16 cellular contexts compared by ENCODE assay signal in the genomic region with DNA sequence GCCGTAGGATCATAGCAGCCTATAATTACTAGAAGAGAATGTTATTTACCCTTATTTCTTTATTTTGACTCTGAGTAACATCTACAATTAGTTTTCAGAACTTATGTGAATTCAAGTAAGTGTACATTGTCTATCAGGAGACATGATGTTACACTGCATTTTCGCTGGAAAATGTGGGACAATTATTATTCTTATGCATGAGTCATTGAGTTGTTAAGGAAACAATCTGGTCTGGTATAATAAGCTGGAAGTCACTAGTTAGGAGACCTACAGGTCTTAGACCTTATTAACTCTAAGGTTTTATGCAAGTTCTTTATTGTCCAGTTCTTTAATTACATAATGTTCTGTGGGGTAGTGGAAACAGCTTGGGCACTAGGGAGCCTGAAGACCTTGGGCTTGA. TPM values are rescaled to one million over a fixed set of nuclear protein-coding genes. Genes with fewer than 3 reads are reported as not detected.
DNase-seq lines count a peak whose midpoint lies in the region; TF ChIP-seq lines count a peak whose summit lies in the region.
"Had no signal": no experiment of that assay in that cellular context is flagged by ENCODE, and none has a peak within 500 bp of the region (broad histone marks: within the 10 kb centered on the region; RNA-seq: fewer than 3 reads in every experiment).

No MANE protein-coding gene starts in this region.

- in situ Hi-C loops in Caki2 (cut with HindIII; ENCODE audit: low pct_unique_long_range_greater_than_20kb, low sequenced_read_pairs) = no loop called here

- H3K27me3 ChIP-seq in osteoblast (ENCODE audit: insufficient read depth, low read length) (no peaks in the 10 kb centered on the region), BE2C (no peaks in the 10 kb centered on the region), uterus (no peaks in the 10 kb centered on the region)

- peak overlapping the region; percentile 70 for H3K27ac ChIP-seq in osteoblast (ENCODE audit: low read depth, low read length)
- H3K27ac ChIP-seq in uterus = no peak overlapping the region

- DNase-seq in Caki2 (ENCODE audit: low read depth) (peak; percentile 53), M059J (ENCODE audit: low read depth) (peak; percentile 71), dermis blood vessel endothelial cell (peak; percentile 75), osteoblast (ENCODE audit: insufficient read length, low spot score, missing footprints) (peak; percentile 88), SW480 (ENCODE audit: low spot score) (no peak), BE2C (no peak), uterus (no peak), NOMO-1 treated with dmso at 0.1 percent for 144 hours (lab: John Stamatoyannopoulos, UW; ENCODE audit: unreplicated experiment) (no peak)
- DNase-seq: activated T-cell treated with anti-CD3 and anti-CD28 coated beads for 4 hours; amygdala; CD4-positive, alpha-beta memory T cell; midbrain; NCI-H526 treated with DMSO at 0.1 percent for 48 hours; posterior cingulate gyrus; stimulated activated CD4-positive, alpha-beta T cell treated with anti-CD3 and anti-CD28 coated beads, Interleukin-4, amount 100 ng/mL, for 24 hours; stimulated activated naive CD8-positive, alpha-beta T cell treated with anti-CD3 and anti-CD28 coated beads, Interleukin-15, amount 100 ng/mL, for 72 hours had no signal

- H3K9me3 ChIP-seq in osteoblast (ENCODE audit: low read depth, low read length) (no peaks in the 10 kb centered on the region), BE2C (no peaks in the 10 kb centered on the region), uterus (no peaks in the 10 kb centered on the region)

- H3K4me1 ChIP-seq in osteoblast (ENCODE audit: insufficient read depth, low read length) (peaks cover 57% of the 10 kb centered on the region), BE2C (peaks cover 14% of the 10 kb centered on the region), uterus (peaks cover 0 to 19% of the 10 kb centered on the region in 2 donors)

- intact Hi-C loops in uterus (cut with DNase I; ENCODE audit: low total_unique reads) = no loop called here

- peaks cover 98% of the 10 kb centered on the region for H3K79me2 ChIP-seq in osteoblast (ENCODE audit: insufficient read depth, low read length)

- TF ChIP-seq CTCF in osteoblast (IDR thresholded peaks at IDR 0.05; ENCODE audit: extremely low read depth, low read depth, low read length) = no peak
- TF ChIP-seq CTCF in BE2C (IDR thresholded peaks at IDR 0.05; ENCODE audit: low read depth, low read length) = no peak
- no peak for TF ChIP-seq CTCF in uterus (IDR thresholded peaks at IDR 0.05)

- TF ChIP-seq POLR2A in uterus (IDR thresholded peaks at IDR 0.05) = no peak

- H3K4me3 ChIP-seq in osteoblast (ENCODE audit: insufficient read depth, low read length) (no peak overlapping the region), BE2C (ENCODE audit: low read depth, low read length) (no peak overlapping the region), uterus (no peak overlapping the region)

- no peak overlapping the region for H2AFZ ChIP-seq in osteoblast (ENCODE audit: low read length)

- H4K20me1 ChIP-seq in osteoblast (ENCODE audit: insufficient read depth, low read length) = peaks cover 73% of the 10 kb centered on the region

- H3K4me2 ChIP-seq in osteoblast (ENCODE audit: insufficient read depth, low read length) = peak overlapping the region; percentile 56

- H3K36me3 ChIP-seq in osteoblast (ENCODE audit: insufficient read depth, low read length) (no peaks in the 10 kb centered on the region), BE2C (no peaks in the 10 kb centered on the region), uterus (no peaks in the 10 kb centered on the region)

RNA-seq across cellular contexts. Expression of a gene that starts 5.8 kb away (rescaled TPM):
- 197 and 217 TPM in 2 replicates for total RNA-seq in Caki2 (2014; rRNA removed; shearing (Covaris generic); ENCODE audit: low replicate concordance)
- 74.6 and 76.6 TPM in 2 replicates for total RNA-seq in M059J (2014; rRNA removed; shearing (Covaris generic))
- total RNA-seq in dermis blood vessel endothelial cell (193 and 339 TPM in 2 replicates), osteoblast (172 and 177 TPM in 2 replicates), uterus (100 to 1,000 TPM in 2 of 4 donors, 10 to 100 TPM in 2; 57.9 to 183 (median 99.7) TPM)
- polyA plus RNA-seq in BE2C (2012; ENCODE audit: insufficient read depth, insufficient read length, low read depth) = 94.3 TPM

Comparison
In these comparisons a context has a peak if more than half of its experiments do, and no peak if none do; other contexts are left out.
1. DNase-seq: peak in Caki2 (single experiment), M059J (single experiment), dermis blood vessel endothelial cell (single experiment) and osteoblast (single experiment); none in SW480 (single experiment), BE2C (single experiment), uterus (0 of 2) and NOMO-1 treated with dmso at 0.1 percent for 144 hours (single experiment).